In the genomic region with DNA sequence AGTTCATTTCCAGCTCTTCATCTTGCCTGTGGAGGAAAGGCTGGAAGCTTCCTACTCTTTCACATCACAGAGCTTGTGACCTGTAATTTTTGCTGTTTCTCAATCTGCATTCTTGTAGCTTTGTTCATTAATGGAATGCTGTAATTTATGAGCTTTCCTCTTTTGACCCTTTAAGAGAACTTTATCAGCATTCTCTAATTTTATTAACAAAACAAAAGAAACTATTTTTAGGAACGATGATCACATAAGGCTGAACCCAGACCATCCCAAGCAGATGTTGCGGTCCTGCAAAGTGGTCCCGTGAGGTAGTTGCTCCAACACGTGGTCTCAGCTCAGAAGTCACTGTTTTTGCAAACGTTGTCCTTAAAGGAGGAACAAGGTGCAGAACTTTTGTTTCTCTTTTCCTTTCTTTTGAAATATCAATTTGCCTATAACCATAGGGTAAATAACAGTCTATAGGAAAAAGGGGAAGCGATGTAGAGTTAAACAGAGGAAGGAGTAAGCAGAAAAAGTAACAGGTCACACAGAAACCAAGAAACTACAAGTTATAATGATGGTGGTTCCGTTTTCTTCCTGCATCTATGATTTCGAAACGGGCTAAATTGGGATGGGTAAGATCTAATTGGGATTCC, we compare ENCODE assay signal across 9 cellular contexts.
DNase-seq lines count a peak whose midpoint lies in the region; ATAC-seq, FAIRE-seq and TF ChIP-seq lines count a peak whose summit lies in the region.
"Had no signal": no experiment of that assay in that cellular context is flagged by ENCODE, and none has a peak within 500 bp of the region (broad histone marks: within the 10 kb centered on the region; RNA-seq: fewer than 3 reads in every experiment).

No MANE protein-coding gene starts in this region.

- no peaks in the 10 kb centered on the region for H3K9me3 Mint-ChIP-seq in activated B cell treated with CpG ODN at 0.5 μM for 24 hours
- H3K9me3 Mint-ChIP-seq: activated naive CD8-positive, alpha-beta T cell treated with anti-CD3 and anti-CD28 coated beads for 36 hours had no signal

- intact Hi-C loops in left cardiac atrium (cut with DNase I) = no loop called here
- intact Hi-C loops in left ventricle myocardium inferior (cut with micrococcal nuclease) = no loop called here
- intact Hi-C loops in activated B cell treated with CpG ODN at 0.5 μM for 24 hours (cut with micrococcal nuclease) = no loop called here
- intact Hi-C loops in thyroid gland (cut with DNase I) = no loop called here

- DNase-seq in left cardiac atrium = no peak
- DNase-seq in left ventricle myocardium inferior = no peak
- no peak for DNase-seq in activated B cell treated with CpG ODN at 0.5 μM for 24 hours
- DNase-seq in urothelium cell line (ENCODE audit: low spot score) = no peak
- no peak for DNase-seq in erythroblast (lab: John Stamatoyannopoulos, UW)
- DNase-seq in NCI-H187 treated with DMSO at 0.1 percent for 48 hours (lab: John Stamatoyannopoulos, UW) = no peak
- no peak for DNase-seq in thyroid gland
- DNase-seq: activated naive CD8-positive, alpha-beta T cell treated with anti-CD3 and anti-CD28 coated beads for 36 hours had no signal

- no peaks in the 10 kb centered on the region for H3K27me3 Mint-ChIP-seq in activated B cell treated with CpG ODN at 0.5 μM for 24 hours

- no peak overlapping the region for H3K27ac ChIP-seq in left ventricle myocardium inferior (replicated peaks)
- no peak overlapping the region for H3K27ac ChIP-seq in thyroid gland

- peak overlapping the region; percentile 54 for H3K27ac Mint-ChIP-seq in activated B cell treated with CpG ODN at 0.5 μM for 24 hours
- H3K27ac Mint-ChIP-seq: activated naive CD8-positive, alpha-beta T cell treated with anti-CD3 and anti-CD28 coated beads for 36 hours had no signal

- CTCF ChIA-PET in activated B cell treated with CpG ODN at 0.5 μM for 24 hours (lab: Charles Lee) = interaction anchor here (2.8 kb wide), 1 partner anchor 11 kb away, joined by 12 read pairs; no protein-coding TSS in a partner anchor

- no peak overlapping the region for H3K4me3 ChIP-seq in left ventricle myocardium inferior
- H3K4me3 ChIP-seq in thyroid gland (replicated peaks in 1 of 3) = no peak overlapping the region

- TF ChIP-seq POLR2A in erythroblast (IDR thresholded peaks at IDR 0.05; ENCODE audit: low read length) (no peak), thyroid gland (IDR thresholded peaks at IDR 0.05) (no peak)

- POLR2A ChIA-PET in activated B cell treated with CpG ODN at 0.5 μM for 24 hours (lab: Charles Lee) = no interaction called here

- FAIRE-seq in urothelium cell line (lab: Jason Lieb, UNC) = peak; percentile 23

- no peaks in the 10 kb centered on the region for H3K27me3 ChIP-seq in left ventricle myocardium inferior (ENCODE audit: low read depth)
- no peaks in the 10 kb centered on the region for H3K27me3 ChIP-seq in thyroid gland

- WGBS in thyroid gland, 2 donors = 78 to 79% methylated on average over 9 of the region's 9 CpGs

- peaks cover 8% of the 10 kb centered on the region for H3K4me1 ChIP-seq in left ventricle myocardium inferior
- H3K4me1 ChIP-seq in thyroid gland = peaks cover 0 to 12% of the 10 kb centered on the region in 2 donors

- no peak for TF ChIP-seq CTCF in left ventricle myocardium inferior (IDR thresholded peaks at IDR 0.05; ENCODE audit: borderline replicate concordance)
- no peak for TF ChIP-seq CTCF in activated B cell treated with CpG ODN at 0.5 μM for 24 hours (IDR thresholded peaks at IDR 0.05)
- no peak for TF ChIP-seq CTCF in thyroid gland (IDR thresholded peaks at IDR 0.05)

- ATAC-seq in left cardiac atrium (peak; percentile 12 to 80), HG03196 (IDR thresholded peaks at IDR 0.05; ENCODE audit: unreplicated experiment) (peak; percentile 53), activated B cell treated with CpG ODN at 0.5 μM for 24 hours (ENCODE audit: low read depth) (peak; percentile 37)

- no peaks in the 10 kb centered on the region for H3K9me3 ChIP-seq in left ventricle myocardium inferior (replicated peaks)
- no peaks in the 10 kb centered on the region for H3K9me3 ChIP-seq in thyroid gland

- no peaks in the 10 kb centered on the region for H3K36me3 ChIP-seq in left ventricle myocardium inferior
- no peaks in the 10 kb centered on the region for H3K36me3 ChIP-seq in thyroid gland

- no peaks in the 10 kb centered on the region for H3K36me3 Mint-ChIP-seq in activated B cell treated with CpG ODN at 0.5 μM for 24 hours (ENCODE audit: low read depth)
- H3K36me3 Mint-ChIP-seq: activated naive CD8-positive, alpha-beta T cell treated with anti-CD3 and anti-CD28 coated beads for 36 hours had no signal

- peaks cover 3% of the 10 kb centered on the region for H3K4me1 Mint-ChIP-seq in activated B cell treated with CpG ODN at 0.5 μM for 24 hours
- H3K4me1 Mint-ChIP-seq: activated naive CD8-positive, alpha-beta T cell treated with anti-CD3 and anti-CD28 coated beads for 36 hours had no signal

- H3K4me3 Mint-ChIP-seq in activated B cell treated with CpG ODN at 0.5 μM for 24 hours = peak overlapping the region; percentile 11
- H3K4me3 Mint-ChIP-seq: activated naive CD8-positive, alpha-beta T cell treated with anti-CD3 and anti-CD28 coated beads for 36 hours had no signal
